Comparison of ENCODE assay signal across 1 cellular context in genomic region chr1:15618685-15619525, GRCh38.
A peak's percentile ranks its signal among the peaks of the same experiment; 100 is the strongest.
TF ChIP-seq lines count a peak whose summit lies in the region.

No MANE protein-coding gene starts in this region.

TF ChIP-seq in HepG2, 621 proteins besides CTCF, POLR2A, EP300 and RAD21 (continued from another document):
- TF ChIP-seq AHDC1 (CRISPR knock-in tag; IDR thresholded peaks at IDR 0.05; ENCODE audit: borderline replicate concordance) (peak; percentile 70; the same call in 1 of the 2 replicates), CHD4 (IDR thresholded peaks at IDR 0.05; ENCODE audit: borderline replicate concordance, low read length) (peak; percentile 43; the same call in 1 of the 2 replicates), IRX3 (CRISPR knock-in tag; IDR thresholded peaks at IDR 0.05; ENCODE audit: borderline replicate concordance, low read depth) (no peak), REST (IDR thresholded peaks at IDR 0.05; ENCODE audit: borderline replicate concordance in 1 of 2, low read depth in 1 of 2, low read length in 2 of 2) (peak in 1 of 2 experiments; percentile 23; a peak in 1 of 4 replicates), ATAD3A (CRISPR knock-in tag; IDR thresholded peaks at IDR 0.05) (no peak), ARID3A (IDR thresholded peaks at IDR 0.05; ENCODE audit: low read depth, low read length) (peak; percentile 82; the same call in 1 of the 2 replicates), ZBED4 (CRISPR knock-in tag; IDR thresholded peaks at IDR 0.05; ENCODE audit: borderline replicate concordance) (0 out of 2 replicates have a peak, but pooled peaks have one; percentile 38), ZNF549 (CRISPR knock-in tag; IDR thresholded peaks at IDR 0.05) (no peak), NFKB2 (CRISPR knock-in tag; IDR thresholded peaks at IDR 0.05; ENCODE audit: borderline replicate concordance) (0 out of 2 replicates have a peak, but pooled peaks have one; percentile 9), ERF (CRISPR knock-in tag; IDR thresholded peaks at IDR 0.05) (peak; percentile 60; the same call in 1 of the 2 replicates), PITX1 (CRISPR knock-in tag; IDR thresholded peaks at IDR 0.05) (peak; percentile 84), KDM4B (CRISPR knock-in tag; IDR thresholded peaks at IDR 0.05) (0 out of 2 replicates have a peak, but pooled peaks have one; percentile 23), BCL6 (CRISPR knock-in tag; IDR thresholded peaks at IDR 0.05) (peak; percentile 91), EHMT2 (IDR thresholded peaks at IDR 0.05; ENCODE audit: borderline replicate concordance, low read depth, low read length) (no peak), ZBTB43 (CRISPR knock-in tag; conservative IDR thresholded peaks at IDR 0.05) (no peak), NONO (IDR thresholded peaks at IDR 0.05) (no peak), NONO (CRISPR knock-in tag; conservative IDR thresholded peaks at IDR 0.05) (0 out of 2 replicates have a peak, but pooled peaks have one; percentile 49), ZNF12 (CRISPR knock-in tag; IDR thresholded peaks at IDR 0.05) (peak; percentile 79; the same call in 1 of the 2 replicates), CEBPB (IDR thresholded peaks at IDR 0.05; ENCODE audit: borderline replicate concordance, low read depth, low read length) (peak; percentile 99), NR2F6 (IDR thresholded peaks at IDR 0.05) (peak; percentile 64), NR2F6 (CRISPR knock-in tag; IDR thresholded peaks at IDR 0.05) (peak; percentile 76), ELF1 (CRISPR knock-in tag; IDR thresholded peaks at IDR 0.05) (peak; percentile 18; the same call in 1 of the 2 replicates), XRCC5 (optimal IDR thresholded peaks at IDR 0.05; ENCODE audit: low read length) (no peak), ZNF777 (CRISPR knock-in tag; IDR thresholded peaks at IDR 0.05) (0 out of 2 replicates have a peak, but pooled peaks have one; percentile 29), IKZF4 (CRISPR knock-in tag; IDR thresholded peaks at IDR 0.05; ENCODE audit: borderline replicate concordance, low read depth, not compliant biosample characterization) (no peak), ZNF678 (CRISPR knock-in tag; IDR thresholded peaks at IDR 0.05) (no peak), ZNF317 (CRISPR knock-in tag; IDR thresholded peaks at IDR 0.05) (0 out of 2 replicates have a peak, but pooled peaks have one; percentile 24), ZNF567 (CRISPR knock-in tag; IDR thresholded peaks at IDR 0.05; ENCODE audit: borderline replicate concordance) (no peak)
- TF ChIP-seq, protein P1, sequence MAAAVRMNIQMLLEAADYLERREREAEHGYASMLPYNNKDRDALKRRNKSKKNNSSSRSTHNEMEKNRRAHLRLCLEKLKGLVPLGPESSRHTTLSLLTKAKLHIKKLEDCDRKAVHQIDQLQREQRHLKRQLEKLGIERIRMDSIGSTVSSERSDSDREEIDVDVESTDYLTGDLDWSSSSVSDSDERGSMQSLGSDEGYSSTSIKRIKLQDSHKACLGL (CRISPR knock-in tag; IDR thresholded peaks at IDR 0.05), result no peak
